18 cellular contexts compared by ENCODE assay signal in the genomic region with DNA sequence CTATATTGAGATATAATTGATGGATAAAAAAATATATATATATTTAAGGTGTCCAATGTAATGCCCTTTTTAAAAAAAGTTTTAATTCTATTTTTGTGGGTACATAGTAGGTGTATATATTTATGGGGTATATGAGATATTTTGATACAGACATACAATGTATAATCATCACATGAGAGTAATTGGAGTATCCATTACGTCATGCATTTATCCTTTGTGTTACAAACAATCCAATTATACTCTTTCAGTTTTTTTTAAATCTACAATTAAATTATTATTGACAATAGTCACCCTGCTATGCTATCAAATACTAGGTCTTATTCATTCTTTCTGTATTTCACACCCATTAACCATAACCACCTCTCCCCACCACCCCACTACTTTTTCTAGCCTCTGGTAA.
DNase-seq lines count a peak whose midpoint lies in the region; ATAC-seq, FAIRE-seq and TF ChIP-seq lines count a peak whose summit lies in the region.
"Had no signal": no experiment of that assay in that cellular context is flagged by ENCODE, and none has a peak within 500 bp of the region (broad histone marks: within the 10 kb centered on the region; RNA-seq: fewer than 3 reads in every experiment).

No MANE protein-coding gene starts in this region.

- DNase-seq in NCI-H1417 (lab: John Stamatoyannopoulos, UW) (peak in 2 of 3 experiments; percentile 19 to 69), RCC 7860 (ENCODE audit: low spot score) (no peak), kidney (no peak), NCI-H226 (no peak), type B pancreatic cell (ENCODE audit: extremely low spot score, unreplicated experiment) (no peak)
- DNase-seq: C1 segment of cervical spinal cord; Calu3; CD4-positive, alpha-beta memory T cell; COR-L47; DMS53; DMS79 treated with DMSO at 0.1 percent for 48 hours; GF-D8; GM23248; H7 had no signal

- peaks cover 10% of the 10 kb centered on the region for H3K9me3 Mint-ChIP-seq in type B pancreatic cell

- TF ChIP-seq CTCF in HEK293 (tag by site-specific recombination; IDR thresholded peaks at IDR 0.05) (no peak), kidney (IDR thresholded peaks at IDR 0.05; ENCODE audit: borderline replicate concordance, extremely low read depth, insufficient read depth) (no peak), type B pancreatic cell (conservative IDR thresholded peaks at IDR 0.05) (no peak)

- H3K27me3 Mint-ChIP-seq in type B pancreatic cell, result no peaks in the 10 kb centered on the region

- no peaks in the 10 kb centered on the region for H3K4me1 ChIP-seq in HEK293 (ENCODE audit: control insufficient read depth, insufficient read depth, low read length)
- no peaks in the 10 kb centered on the region for H3K4me1 ChIP-seq in kidney (ENCODE audit: control insufficient read depth in 1 of 2, insufficient read depth in 1 of 2, low read depth in 1 of 2, low read length in 2 of 2)

- no peak overlapping the region for H3K27ac ChIP-seq in HEK293 (ENCODE audit: extremely low read depth, low read depth, low read length)
- no peak overlapping the region for H3K27ac ChIP-seq in kidney (ENCODE audit: low read depth in 2 of 2, low read length in 2 of 2)
- H3K27ac ChIP-seq: GM23248 had no signal

- no peak overlapping the region for H3K9ac ChIP-seq in kidney (ENCODE audit: low read length in 2 of 2)
- H3K9ac ChIP-seq: GM23248 had no signal

- ATAC-seq in GM19023 (IDR thresholded peaks at IDR 0.05; ENCODE audit: unreplicated experiment), result no peak
- ATAC-seq in GM19455 (IDR thresholded peaks at IDR 0.05; ENCODE audit: unreplicated experiment), result no peak

- intact Hi-C loops in kidney (cut with DNase I), result no loop called here

- no peak overlapping the region for H3K4me3 ChIP-seq in HEK293 (ENCODE audit: low read depth, low read length)
- no peak overlapping the region for H3K4me3 ChIP-seq in kidney (ENCODE audit: low read length in 2 of 2)
- H3K4me3 ChIP-seq: GM23248 had no signal

- POLR2A ChIA-PET in HEK293 (lab: Yijun Ruan, JAX), result no interaction called here

- H3K4me3 Mint-ChIP-seq in type B pancreatic cell, result no peak overlapping the region
- H3K4me3 Mint-ChIP-seq: CD4-positive, alpha-beta memory T cell had no signal

- no peak overlapping the region for H3K27ac Mint-ChIP-seq in type B pancreatic cell
- H3K27ac Mint-ChIP-seq: CD4-positive, alpha-beta memory T cell had no signal

- no peaks in the 10 kb centered on the region for H3K36me3 Mint-ChIP-seq in type B pancreatic cell
- H3K36me3 Mint-ChIP-seq: CD4-positive, alpha-beta memory T cell had no signal

- no peaks in the 10 kb centered on the region for H3K4me1 Mint-ChIP-seq in type B pancreatic cell (ENCODE audit: unreplicated experiment)
- H3K4me1 Mint-ChIP-seq: CD4-positive, alpha-beta memory T cell had no signal

- CTCF ChIA-PET in HEK293 (lab: Yijun Ruan, JAX), result interaction anchor here (0.7 kb wide), 1 partner anchor 197 kb away, joined by 3 read pairs; no protein-coding TSS in a partner anchor

- H3K36me3 ChIP-seq in HEK293 (ENCODE audit: control insufficient read depth in 2 of 2, insufficient read depth in 1 of 2, low read length in 2 of 2), result no peaks in the 10 kb centered on the region
- H3K36me3 ChIP-seq in kidney (ENCODE audit: control insufficient read depth in 1 of 2, insufficient read depth in 2 of 2, low read length in 2 of 2), result no peaks in the 10 kb centered on the region

- H3K9me3 ChIP-seq in HEK293 (ENCODE audit: control insufficient read depth, insufficient read depth, low read depth, low read length) (no peaks in the 10 kb centered on the region; the same call in 1 of the 2 replicates), kidney (ENCODE audit: control insufficient read depth in 1 of 2, low read length in 2 of 2) (no peaks in the 10 kb centered on the region)

- FAIRE-seq in RCC 7860 (lab: Jason Lieb, UNC), result peak; percentile 10
- peak; percentile 59 for FAIRE-seq in kidney (lab: Jason Lieb, UNC)
- FAIRE-seq: GM12892 had no signal

TF ChIP-seq in HEK293, 187 proteins besides CTCF, POLR2A, EP300 and RAD21:
- TF ChIP-seq ZNF677 (tag by site-specific recombination; IDR thresholded peaks at IDR 0.05), result no peak
- TF ChIP-seq, protein P1, sequence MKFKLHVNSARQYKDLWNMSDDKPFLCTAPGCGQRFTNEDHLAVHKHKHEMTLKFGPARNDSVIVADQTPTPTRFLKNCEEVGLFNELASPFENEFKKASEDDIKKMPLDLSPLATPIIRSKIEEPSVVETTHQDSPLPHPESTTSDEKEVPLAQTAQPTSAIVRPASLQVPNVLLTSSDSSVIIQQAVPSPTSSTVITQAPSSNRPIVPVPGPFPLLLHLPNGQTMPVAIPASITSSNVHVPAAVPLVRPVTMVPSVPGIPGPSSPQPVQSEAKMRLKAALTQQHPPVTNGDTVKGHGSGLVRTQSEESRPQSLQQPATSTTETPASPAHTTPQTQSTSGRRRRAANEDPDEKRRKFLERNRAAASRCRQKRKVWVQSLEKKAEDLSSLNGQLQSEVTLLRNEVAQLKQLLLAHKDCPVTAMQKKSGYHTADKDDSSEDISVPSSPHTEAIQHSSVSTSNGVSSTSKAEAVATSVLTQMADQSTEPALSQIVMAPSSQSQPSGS (tag by site-specific recombination; IDR thresholded peaks at IDR 0.05; ENCODE audit: low read depth), result peak; percentile 71

Comparison
In these comparisons a context has a peak if more than half of its experiments do, and no peak if none do; other contexts are left out.
1. DNase-seq: peak in NCI-H1417 (2 of 3); none in RCC 7860 (single experiment), kidney (single experiment), NCI-H226 (single experiment) and type B pancreatic cell (single experiment).